ENCODE assay signal across 26 cellular contexts in the genomic region with DNA sequence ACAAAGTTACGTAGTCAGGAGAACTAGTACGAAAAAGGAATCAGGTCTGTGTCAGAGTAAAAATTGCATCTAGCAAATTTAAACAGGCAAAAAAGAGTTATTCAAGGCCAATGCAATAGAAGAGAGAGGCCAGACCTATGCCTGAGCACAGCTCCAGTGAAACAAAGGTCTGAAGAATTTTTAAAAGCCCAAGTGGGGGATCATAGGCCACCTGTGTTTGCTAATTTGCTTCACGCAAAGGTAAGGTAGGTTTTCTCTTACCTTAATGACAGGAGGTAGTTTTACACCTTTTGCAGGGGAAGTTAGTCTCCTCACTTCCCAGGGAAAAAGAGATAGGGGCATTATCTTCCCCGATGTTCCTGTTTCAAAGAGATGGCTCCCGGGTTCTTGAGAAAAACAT.
"Had no signal": no experiment of that assay in that cellular context is flagged by ENCODE, and none has a peak within 500 bp of the region (broad histone marks: within the 10 kb centered on the region; RNA-seq: fewer than 3 reads in every experiment).

No MANE protein-coding gene starts in this region.

- H3K27ac ChIP-seq: adrenal gland, ascending aorta, brain microvascular endothelial cell, neutrophil, ovary, psoas muscle, right atrium auricular region, tibial artery had no signal

- H3K36me3 Mint-ChIP-seq: activated naive CD8-positive, alpha-beta T cell; natural killer cell treated with Interleukin-12 subunit alpha and Interleukin-12 subunit beta and Interleukin-15 and Interleukin-18, amount 100 ng/mL, for 72 hours; T-cell had no signal

- H3K27me3 ChIP-seq: adrenal gland, ascending aorta, brain microvascular endothelial cell, neutrophil, ovary, right atrium auricular region, tibial artery had no signal

- H3K36me3 ChIP-seq: adrenal gland, ascending aorta, brain microvascular endothelial cell, neutrophil, ovary, right atrium auricular region, tibial artery had no signal

- ATAC-seq: activated T-cell treated with anti-CD3 and anti-CD28 coated beads, Interleukin-2, amount 50 U/mL, for 4 hours; natural killer cell treated with Interleukin-12 subunit alpha and Interleukin-12 subunit beta and Interleukin-15 and Interleukin-18, amount 100 ng/mL, for 72 hours; psoas muscle; stimulated activated naive CD8-positive, alpha-beta T cell treated with anti-CD3 and anti-CD28 coated beads, Interleukin-15, Interleukin-2, amounts not matched to agents 100 U/mL and 50 U/mL, for 24 hours; T-cell had no signal

- H3K27ac Mint-ChIP-seq: activated naive CD8-positive, alpha-beta T cell; activated T-helper 2 cell treated with anti-CD3 and anti-CD28 coated beads, Interferon-gamma antibody, Interleukin-2, Interleukin-4, amounts not matched to agents 10 μg/mL and 5 μg/mL and 100 μg/mL, durations not matched to agents 14 hours and 24 hours and 36 hours; dendritic cell treated with granulocyte-macrophage colony-stimulating factor and Interleukin-4, amounts not matched to agents 40 ng/mL and 50 ng/mL, for 4 days; natural killer cell treated with Interleukin-12 subunit alpha and Interleukin-12 subunit beta and Interleukin-15 and Interleukin-18, amount 100 ng/mL, for 72 hours; T-cell had no signal

- H3K4me1 Mint-ChIP-seq: T-cell had no signal

- H3K4me1 ChIP-seq: adrenal gland, ascending aorta, psoas muscle, right atrium auricular region, tibial artery had no signal

- H3K9me3 ChIP-seq: adrenal gland, ascending aorta, neutrophil, ovary, psoas muscle, right atrium auricular region, tibial artery had no signal

- H3K4me3 ChIP-seq: adrenal gland, ascending aorta, lung, ovary, psoas muscle, right atrium auricular region, tibial artery had no signal

- DNase-seq: activated CD8-positive, alpha-beta memory T cell treated with anti-CD3 and anti-CD28 coated beads for 24 hours; activated CD8-positive, alpha-beta memory T cell treated with anti-CD3 and anti-CD28 coated beads, Interleukin-2, amount 50 U/mL, for 4 hours; activated naive CD4-positive, alpha-beta T cell; activated T-cell treated with anti-CD3 and anti-CD28 coated beads, Interleukin-2, amount 50 U/mL, for 4 hours; adrenal gland; brain microvascular endothelial cell; caudate nucleus; effector CD8-positive, alpha-beta T cell; erythroblast; foreskin fibroblast; kidney; midbrain; ovary; psoas muscle; stimulated activated CD4-positive, alpha-beta T cell treated with anti-CD3 and anti-CD28 coated beads, Interleukin-4, amount 100 ng/mL, for 24 hours; stimulated activated naive CD8-positive, alpha-beta T cell treated with anti-CD3 and anti-CD28 coated beads, Interleukin-15, Interleukin-2, amounts not matched to agents 100 U/mL and 50 U/mL, for 24 hours; T-cell; tibial artery had no signal

- H3K27me3 Mint-ChIP-seq: activated naive CD8-positive, alpha-beta T cell; dendritic cell treated with granulocyte-macrophage colony-stimulating factor and Interleukin-4, amounts not matched to agents 40 ng/mL and 50 ng/mL, for 4 days; natural killer cell treated with Interleukin-12 subunit alpha and Interleukin-12 subunit beta and Interleukin-15 and Interleukin-18, amount 100 ng/mL, for 72 hours; T-cell had no signal

- H3K4me3 Mint-ChIP-seq: activated naive CD8-positive, alpha-beta T cell; activated T-cell treated with anti-CD3 and anti-CD28 coated beads, Interleukin-2, amount 50 U/mL, for 4 hours; dendritic cell treated with granulocyte-macrophage colony-stimulating factor and Interleukin-4, amounts not matched to agents 40 ng/mL and 50 ng/mL, for 4 days; natural killer cell treated with Interleukin-12 subunit alpha and Interleukin-12 subunit beta and Interleukin-15 and Interleukin-18, amount 100 ng/mL, for 72 hours; T-cell had no signal
